Comparison of ENCODE assay signal across 9 cellular contexts in the genomic region with DNA sequence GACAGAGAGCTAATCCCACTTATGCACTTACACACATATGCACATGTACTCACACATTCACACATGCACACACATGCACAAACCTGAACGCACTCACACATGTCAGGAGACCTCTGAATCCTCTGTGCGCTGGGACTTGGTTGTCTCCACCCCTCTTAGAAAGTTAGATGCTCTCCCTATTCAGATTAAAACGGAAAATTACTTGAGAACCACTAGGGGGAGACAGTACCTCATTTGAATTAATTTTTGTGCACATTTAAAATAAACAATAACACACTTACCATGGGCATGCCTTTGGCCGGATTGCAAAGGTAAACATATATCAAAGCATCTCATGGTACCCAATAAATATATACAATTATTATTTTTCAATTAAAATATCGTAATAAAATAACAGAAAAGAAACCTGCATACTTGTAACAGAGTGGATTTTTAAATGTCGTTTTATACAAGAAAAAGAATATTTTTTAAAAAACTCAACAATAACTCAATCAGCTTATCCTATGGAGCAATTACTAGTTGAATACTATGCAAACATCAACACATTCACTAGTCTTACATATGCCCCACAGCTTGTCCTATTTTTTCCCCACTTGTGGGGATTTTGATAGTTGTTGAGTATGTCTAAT. TPM values are rescaled to one million over a fixed set of nuclear protein-coding genes. Genes with fewer than 3 reads are reported as not detected.
DNase-seq lines count a peak whose midpoint lies in the region; ATAC-seq, FAIRE-seq and TF ChIP-seq lines count a peak whose summit lies in the region.
"Had no signal": no experiment of that assay in that cellular context is flagged by ENCODE, and none has a peak within 500 bp of the region (broad histone marks: within the 10 kb centered on the region; RNA-seq: fewer than 3 reads in every experiment).

No MANE protein-coding gene starts in this region.

- no peak for ATAC-seq in HepG2

- H4K20me1 ChIP-seq in HepG2 (ENCODE audit: insufficient read depth, low read length) = no peaks in the 10 kb centered on the region

- no peak for FAIRE-seq in HepG2 (lab: Jason Lieb, UNC)

- no peaks in the 10 kb centered on the region for H3K36me3 Mint-ChIP-seq in nephron progenitor cell (ENCODE audit: low read depth)
- no peaks in the 10 kb centered on the region for H3K36me3 Mint-ChIP-seq in activated CD4-positive, alpha-beta memory T cell treated with anti-CD3 and anti-CD28 coated beads for 36 hours

- POLR2A ChIA-PET in HepG2 (lab: Yijun Ruan, JAX) = no interaction called here
- POLR2A ChIA-PET in activated CD4-positive, alpha-beta memory T cell treated with anti-CD3 and anti-CD28 coated beads for 36 hours (lab: Charles Lee) = no interaction called here

- H3K4me1 ChIP-seq in HepG2 (ENCODE audit: insufficient read depth, low read length) = no peaks in the 10 kb centered on the region

- H3K27me3 ChIP-seq in WERI-Rb-1 (ENCODE audit: insufficient read depth, low read depth, severe bottlenecking) (peaks cover 72% of the 10 kb centered on the region), HepG2 (ENCODE audit: control insufficient read depth in 1 of 2, insufficient read depth in 2 of 2, low read length in 2 of 2) (no peaks in the 10 kb centered on the region)

- H3K79me2 ChIP-seq in HepG2 (ENCODE audit: insufficient read depth, low read length) = no peaks in the 10 kb centered on the region

- no peak overlapping the region for H3K4me3 Mint-ChIP-seq in nephron progenitor cell
- no peak overlapping the region for H3K4me3 Mint-ChIP-seq in activated CD4-positive, alpha-beta memory T cell treated with anti-CD3 and anti-CD28 coated beads for 36 hours

- CTCF ChIA-PET in HepG2 (lab: Yijun Ruan, JAX; ENCODE audit: low intra/inter-chr PET ratio, low total read pairs) = interaction anchor here (1.5 kb wide), 1 partner anchor 23 kb away, joined by 10 read pairs; no protein-coding TSS in a partner anchor
- CTCF ChIA-PET in activated CD4-positive, alpha-beta memory T cell treated with anti-CD3 and anti-CD28 coated beads for 36 hours (lab: Charles Lee) = interaction anchor here (0.6 to 5.8 kb wide), 5 partner anchors 11 to 1638 kb away, joined by 3 to 53 read pairs (median 3); no protein-coding TSS in a partner anchor

- H3K4me2 ChIP-seq in HepG2 (ENCODE audit: low read depth, low read length) = no peak overlapping the region

- TF ChIP-seq EP300 in HepG2 (IDR thresholded peaks at IDR 0.05; ENCODE audit: low read depth in 2 of 2, low read length in 2 of 2) = no peak
- no peak for TF ChIP-seq EP300 in HepG2 (CRISPR knock-in tag; IDR thresholded peaks at IDR 0.05; ENCODE audit: borderline replicate concordance)

- H3K9ac ChIP-seq in HepG2 (ENCODE audit: insufficient read depth, low read depth, low read length) = no peak overlapping the region

- H3K36me3 ChIP-seq in WERI-Rb-1 (no peaks in the 10 kb centered on the region), HepG2 (replicated peaks in 1 of 2; ENCODE audit: control insufficient read depth in 1 of 2, insufficient read depth in 2 of 2, low read length in 2 of 2) (no peaks in the 10 kb centered on the region)

- 0 out of 2 replicates have a peak, but pooled peaks have one; percentile 14 for TF ChIP-seq CTCF in WERI-Rb-1 (IDR thresholded peaks at IDR 0.05; ENCODE audit: low read depth, low read length)
- peak; percentile 37 for TF ChIP-seq CTCF in HepG2 (CRISPR knock-in tag; IDR thresholded peaks at IDR 0.05)
- no peak for TF ChIP-seq CTCF in nephron progenitor cell (IDR thresholded peaks at IDR 0.05)

- no peak overlapping the region for H2AFZ ChIP-seq in HepG2 (ENCODE audit: low read length)

- no peak overlapping the region for H3K4me3 ChIP-seq in WERI-Rb-1 (ENCODE audit: low read depth, low read length)
- no peak overlapping the region for H3K4me3 ChIP-seq in HepG2 (replicated peaks in 1 of 3; ENCODE audit: insufficient read depth in 1 of 3, low read depth in 2 of 3, low read length in 3 of 3)
- H3K4me3 ChIP-seq: SK-N-MC had no signal

- in situ Hi-C loops in KBM-7 (cut with MboI; ENCODE audit: low pct_unique_long_range_greater_than_20kb, low sequenced_read_pairs) (no loop called here), HepG2 (cut with HindIII; ENCODE audit: extremely low pct_ligation_motif_present, low pct_unique_long_range_greater_than_20kb) (no loop called here)

- H3K27ac Mint-ChIP-seq in nephron progenitor cell = no peak overlapping the region
- no peak overlapping the region for H3K27ac Mint-ChIP-seq in activated CD4-positive, alpha-beta memory T cell treated with anti-CD3 and anti-CD28 coated beads for 36 hours

- H3K9me3 ChIP-seq in WERI-Rb-1 (ENCODE audit: severe bottlenecking) (no peaks in the 10 kb centered on the region), HepG2 (ENCODE audit: low read length) (no peaks in the 10 kb centered on the region)

- intact Hi-C loops in HepG2 (cut with micrococcal nuclease; ENCODE audit: unreplicated experiment) = no loop called here
- intact Hi-C loops in activated CD4-positive, alpha-beta memory T cell treated with anti-CD3 and anti-CD28 coated beads for 36 hours (cut with micrococcal nuclease) = no loop called here

- DNase-seq in Daoy (ENCODE audit: low read depth) (peak; percentile 32), KBM-7 (peak; percentile 30), WERI-Rb-1 (no peak), HepG2 (ENCODE audit: low spot score) (peak; percentile 8), nephron progenitor cell (no peak), cerebellum (ENCODE audit: low spot score) (no peak)
- no peak for DNase-seq in activated T-cell treated with anti-CD3 and anti-CD28 coated beads, Interleukin-2, amount 50 U/mL, for 48 hours
- no peak for DNase-seq in activated CD4-positive, alpha-beta memory T cell treated with anti-CD3 and anti-CD28 coated beads for 36 hours

- H3K9me3 Mint-ChIP-seq in nephron progenitor cell = peaks cover 86% of the 10 kb centered on the region
- no peaks in the 10 kb centered on the region for H3K9me3 Mint-ChIP-seq in activated CD4-positive, alpha-beta memory T cell treated with anti-CD3 and anti-CD28 coated beads for 36 hours

- no peak overlapping the region for H3K27ac ChIP-seq in WERI-Rb-1
- no peak overlapping the region for H3K27ac ChIP-seq in HepG2 (ENCODE audit: extremely low read length, insufficient read depth, low read length)
- H3K27ac ChIP-seq: SK-N-MC had no signal

- no TSS peak for BruUV-seq in HepG2 (replicated peaks; lab: Mats Ljungman, UMichigan)

- WGBS in HepG2 (ENCODE audit: low lambda C conversion rate) = under 1% methylated on average over 6 of the region's 6 CpGs

- H3K4me1 Mint-ChIP-seq in nephron progenitor cell = no peaks in the 10 kb centered on the region
- no peaks in the 10 kb centered on the region for H3K4me1 Mint-ChIP-seq in activated CD4-positive, alpha-beta memory T cell treated with anti-CD3 and anti-CD28 coated beads for 36 hours (ENCODE audit: low read depth)

- peaks cover 15% of the 10 kb centered on the region for H3K27me3 Mint-ChIP-seq in nephron progenitor cell (ENCODE audit: low read depth, poor library complexity)
- H3K27me3 Mint-ChIP-seq in activated CD4-positive, alpha-beta memory T cell treated with anti-CD3 and anti-CD28 coated beads for 36 hours = peaks cover 8% of the 10 kb centered on the region

- TF ChIP-seq RAD21 in HepG2 (CRISPR knock-in tag; IDR thresholded peaks at IDR 0.05) = no peak

- TF ChIP-seq POLR2A in HepG2 (IDR thresholded peaks at IDR 0.05; ENCODE audit: insufficient read depth in 1 of 2, low read depth in 2 of 2, low read length in 2 of 2) = no peak

RNA-seq across cellular contexts. Expression of a gene that starts 9.5 kb away (rescaled TPM):
- 0.69 and 2.3 TPM in 2 replicates for total RNA-seq in Daoy (2014; rRNA removed; shearing (Covaris generic))
- total RNA-seq in HepG2 (2016; rRNA removed; fragmentation: Illumina TruSeq; extraction: Trizol) (not detected in 2 replicates), cerebellum (0.54 TPM)
- total RNA-seq in HepG2 (2016; cell fraction: cytosol; rRNA removed; fragmentation: Illumina TruSeq; extraction: Trizol; ENCODE audit: low read depth) = not detected in 2 replicates
- not detected in 2 replicates for total RNA-seq in HepG2 (2016; cell fraction: insoluble cytoplasmic fraction; rRNA removed; fragmentation: Illumina TruSeq; extraction: Trizol)
- total RNA-seq in HepG2 (2016; cell fraction: membrane; rRNA removed; fragmentation: Illumina TruSeq; extraction: Trizol) = not detected in 2 replicates
- not detected in 2 replicates for total RNA-seq in HepG2 (2016; cell fraction: nucleus; rRNA removed; fragmentation: Illumina TruSeq; extraction: Trizol)
- polyA plus RNA-seq in HepG2 (2011; rRNA removed) = not detected in 2 replicates
- polyA plus RNA-seq in HepG2 (2011; cell fraction: cytosol; rRNA removed) = not detected in 2 replicates
- polyA plus RNA-seq in HepG2 (2011; cell fraction: nucleus; rRNA removed) = not detected in 2 replicates
- not detected in 2 replicates for polyA plus RNA-seq in HepG2 (2012)
- not detected in 2 replicates for polyA plus RNA-seq in HepG2 (2016; cell fraction: cytosol; fragmentation: Illumina TruSeq; extraction: Trizol; ENCODE audit: low read depth)
- polyA plus RNA-seq in HepG2 (2016; cell fraction: insoluble cytoplasmic fraction; fragmentation: Illumina TruSeq; extraction: Trizol; ENCODE audit: low read depth) = not detected in 2 replicates
- not detected in 2 replicates for polyA plus RNA-seq in HepG2 (2016; cell fraction: membrane; fragmentation: Illumina TruSeq; extraction: Trizol; ENCODE audit: low read depth)
- polyA plus RNA-seq in HepG2 (2016; cell fraction: nucleus; fragmentation: Illumina TruSeq; extraction: Trizol; ENCODE audit: insufficient read depth, low read depth) = not detected in 2 replicates
- polyA minus RNA-seq in HepG2 (2011; rRNA and poly(A)+ RNA removed; ENCODE audit: low replicate concordance) = not detected in 2 replicates
- not detected in 2 replicates for polyA minus RNA-seq in HepG2 (2011; cell fraction: cytosol; rRNA and poly(A)+ RNA removed)
- polyA minus RNA-seq in HepG2 (2011; cell fraction: nucleus; rRNA and poly(A)+ RNA removed) = not detected in 2 replicates
- total RNA-seq in activated CD4-positive, alpha-beta memory T cell treated with anti-CD3 and anti-CD28 coated beads for 36 hours = not detected

RNA-seq across cellular contexts. Expression of a gene that starts 23.0 kb away (rescaled TPM):
- total RNA-seq in Daoy (2014; rRNA removed; shearing (Covaris generic)) = not detected in 2 replicates
- total RNA-seq in HepG2 (2016; rRNA removed; fragmentation: Illumina TruSeq; extraction: Trizol) (not detected in 2 replicates), cerebellum (0.54 TPM)
- total RNA-seq in HepG2 (2016; cell fraction: cytosol; rRNA removed; fragmentation: Illumina TruSeq; extraction: Trizol; ENCODE audit: low read depth) = not detected in 2 replicates
- total RNA-seq in HepG2 (2016; cell fraction: insoluble cytoplasmic fraction; rRNA removed; fragmentation: Illumina TruSeq; extraction: Trizol) = not detected in 2 replicates
- total RNA-seq in HepG2 (2016; cell fraction: membrane; rRNA removed; fragmentation: Illumina TruSeq; extraction: Trizol) = not detected in 2 replicates
- total RNA-seq in HepG2 (2016; cell fraction: nucleus; rRNA removed; fragmentation: Illumina TruSeq; extraction: Trizol) = not detected in 2 replicates
- not detected in 2 replicates for polyA plus RNA-seq in HepG2 (2011; rRNA removed)
- polyA plus RNA-seq in HepG2 (2011; cell fraction: cytosol; rRNA removed) = 0.03 TPM in 1 of 2 replicates, not detected in the other
- 0.16 TPM in 1 of 2 replicates, not detected in the other for polyA plus RNA-seq in HepG2 (2011; cell fraction: nucleus; rRNA removed)
- polyA plus RNA-seq in HepG2 (2012) = not detected in 2 replicates
- not detected in 2 replicates for polyA plus RNA-seq in HepG2 (2016; cell fraction: cytosol; fragmentation: Illumina TruSeq; extraction: Trizol; ENCODE audit: low read depth)
- polyA plus RNA-seq in HepG2 (2016; cell fraction: insoluble cytoplasmic fraction; fragmentation: Illumina TruSeq; extraction: Trizol; ENCODE audit: low read depth) = not detected in 2 replicates
- polyA plus RNA-seq in HepG2 (2016; cell fraction: membrane; fragmentation: Illumina TruSeq; extraction: Trizol; ENCODE audit: low read depth) = not detected in 2 replicates
- not detected in 2 replicates for polyA plus RNA-seq in HepG2 (2016; cell fraction: nucleus; fragmentation: Illumina TruSeq; extraction: Trizol; ENCODE audit: insufficient read depth, low read depth)
- 0.16 TPM in 1 of 2 replicates, not detected in the other for polyA minus RNA-seq in HepG2 (2011; rRNA and poly(A)+ RNA removed; ENCODE audit: low replicate concordance)
- not detected in 2 replicates for polyA minus RNA-seq in HepG2 (2011; cell fraction: cytosol; rRNA and poly(A)+ RNA removed)
- not detected in 2 replicates for polyA minus RNA-seq in HepG2 (2011; cell fraction: nucleus; rRNA and poly(A)+ RNA removed)
- total RNA-seq in activated CD4-positive, alpha-beta memory T cell treated with anti-CD3 and anti-CD28 coated beads for 36 hours = not detected

RNA-seq across cellular contexts. Expression of a gene that starts 59.9 kb away (rescaled TPM):
- total RNA-seq in Daoy (2014; rRNA removed; shearing (Covaris generic)) = not detected in 2 replicates
- total RNA-seq in HepG2 (2016; rRNA removed; fragmentation: Illumina TruSeq; extraction: Trizol) (not detected in 2 replicates), cerebellum (0.09 TPM)
- not detected in 2 replicates for total RNA-seq in HepG2 (2016; cell fraction: cytosol; rRNA removed; fragmentation: Illumina TruSeq; extraction: Trizol; ENCODE audit: low read depth)
- total RNA-seq in HepG2 (2016; cell fraction: insoluble cytoplasmic fraction; rRNA removed; fragmentation: Illumina TruSeq; extraction: Trizol) = not detected in 2 replicates
- total RNA-seq in HepG2 (2016; cell fraction: membrane; rRNA removed; fragmentation: Illumina TruSeq; extraction: Trizol) = not detected in 2 replicates
- not detected in 2 replicates for total RNA-seq in HepG2 (2016; cell fraction: nucleus; rRNA removed; fragmentation: Illumina TruSeq; extraction: Trizol)
- polyA plus RNA-seq in HepG2 (2011; rRNA removed) = not detected in 2 replicates
- polyA plus RNA-seq in HepG2 (2011; cell fraction: cytosol; rRNA removed) = not detected in 2 replicates
- polyA plus RNA-seq in HepG2 (2011; cell fraction: nucleus; rRNA removed) = not detected in 2 replicates
- not detected in 2 replicates for polyA plus RNA-seq in HepG2 (2012)
- polyA plus RNA-seq in HepG2 (2016; cell fraction: cytosol; fragmentation: Illumina TruSeq; extraction: Trizol; ENCODE audit: low read depth) = not detected in 2 replicates
- polyA plus RNA-seq in HepG2 (2016; cell fraction: insoluble cytoplasmic fraction; fragmentation: Illumina TruSeq; extraction: Trizol; ENCODE audit: low read depth) = not detected in 2 replicates
- polyA plus RNA-seq in HepG2 (2016; cell fraction: membrane; fragmentation: Illumina TruSeq; extraction: Trizol; ENCODE audit: low read depth) = not detected in 2 replicates
- not detected in 2 replicates for polyA plus RNA-seq in HepG2 (2016; cell fraction: nucleus; fragmentation: Illumina TruSeq; extraction: Trizol; ENCODE audit: insufficient read depth, low read depth)
- not detected in 2 replicates for polyA minus RNA-seq in HepG2 (2011; rRNA and poly(A)+ RNA removed; ENCODE audit: low replicate concordance)
- polyA minus RNA-seq in HepG2 (2011; cell fraction: cytosol; rRNA and poly(A)+ RNA removed) = not detected in 2 replicates
- polyA minus RNA-seq in HepG2 (2011; cell fraction: nucleus; rRNA and poly(A)+ RNA removed) = not detected in 2 replicates
- total RNA-seq in activated CD4-positive, alpha-beta memory T cell treated with anti-CD3 and anti-CD28 coated beads for 36 hours = not detected

Comparison
In these comparisons a context has a peak if more than half of its experiments do, and no peak if none do; other contexts are left out.
1. DNase-seq: peak in Daoy (single experiment), KBM-7 (single experiment) and HepG2 (single experiment); none in WERI-Rb-1 (single experiment), activated T-cell treated with anti-CD3 and anti-CD28 coated beads, Interleukin-2, amount 50 U/mL, for 48 hours (0 of 2), nephron progenitor cell (single experiment), cerebellum (single experiment) and activated CD4-positive, alpha-beta memory T cell treated with anti-CD3 and anti-CD28 coated beads for 36 hours (single experiment).